Comparison of ENCODE assay signal across 1 cellular context in the genomic region with DNA sequence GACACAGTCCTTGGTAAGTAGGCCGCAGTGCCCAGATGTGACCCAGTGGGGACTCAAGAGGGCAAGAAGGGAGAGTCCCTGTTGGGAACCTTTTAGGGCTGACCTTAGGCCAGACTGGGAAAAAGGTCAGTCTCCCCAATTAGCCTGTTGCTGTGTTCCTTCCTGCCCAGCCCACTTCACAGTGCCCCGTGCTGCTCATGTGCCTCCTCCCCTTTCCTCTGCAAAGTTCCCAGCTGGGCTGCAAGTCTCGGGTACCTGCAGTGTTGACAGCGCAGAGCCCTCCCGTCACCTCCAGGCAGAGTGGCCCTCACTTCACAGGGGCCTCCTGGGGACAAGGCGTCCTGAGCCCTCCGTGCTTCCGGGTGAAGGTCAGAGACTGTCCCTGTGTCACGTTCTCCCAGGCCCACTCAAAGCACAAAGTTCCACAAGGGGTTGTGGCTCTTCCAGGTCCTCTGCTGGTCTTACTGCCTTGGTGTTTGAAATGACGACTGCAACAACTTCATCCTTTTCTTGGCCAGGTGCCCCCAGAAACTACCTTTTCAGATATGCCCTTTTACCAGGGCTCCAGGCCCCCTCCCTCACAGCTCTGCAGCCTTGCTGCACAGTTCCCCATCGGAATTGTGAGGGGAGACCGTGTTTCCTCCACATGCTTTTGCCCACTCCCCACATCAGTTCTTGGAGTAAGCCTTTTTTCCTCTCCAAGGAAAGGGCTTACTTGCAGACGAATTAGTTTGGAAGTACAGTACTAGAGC.
TF ChIP-seq lines count a peak whose summit lies in the region.

No MANE protein-coding gene starts in this region.

TF ChIP-seq in GM23338, 12 proteins besides CTCF, POLR2A, EP300 and RAD21 (continued from another document):
- TF ChIP-seq, protein P1, sequence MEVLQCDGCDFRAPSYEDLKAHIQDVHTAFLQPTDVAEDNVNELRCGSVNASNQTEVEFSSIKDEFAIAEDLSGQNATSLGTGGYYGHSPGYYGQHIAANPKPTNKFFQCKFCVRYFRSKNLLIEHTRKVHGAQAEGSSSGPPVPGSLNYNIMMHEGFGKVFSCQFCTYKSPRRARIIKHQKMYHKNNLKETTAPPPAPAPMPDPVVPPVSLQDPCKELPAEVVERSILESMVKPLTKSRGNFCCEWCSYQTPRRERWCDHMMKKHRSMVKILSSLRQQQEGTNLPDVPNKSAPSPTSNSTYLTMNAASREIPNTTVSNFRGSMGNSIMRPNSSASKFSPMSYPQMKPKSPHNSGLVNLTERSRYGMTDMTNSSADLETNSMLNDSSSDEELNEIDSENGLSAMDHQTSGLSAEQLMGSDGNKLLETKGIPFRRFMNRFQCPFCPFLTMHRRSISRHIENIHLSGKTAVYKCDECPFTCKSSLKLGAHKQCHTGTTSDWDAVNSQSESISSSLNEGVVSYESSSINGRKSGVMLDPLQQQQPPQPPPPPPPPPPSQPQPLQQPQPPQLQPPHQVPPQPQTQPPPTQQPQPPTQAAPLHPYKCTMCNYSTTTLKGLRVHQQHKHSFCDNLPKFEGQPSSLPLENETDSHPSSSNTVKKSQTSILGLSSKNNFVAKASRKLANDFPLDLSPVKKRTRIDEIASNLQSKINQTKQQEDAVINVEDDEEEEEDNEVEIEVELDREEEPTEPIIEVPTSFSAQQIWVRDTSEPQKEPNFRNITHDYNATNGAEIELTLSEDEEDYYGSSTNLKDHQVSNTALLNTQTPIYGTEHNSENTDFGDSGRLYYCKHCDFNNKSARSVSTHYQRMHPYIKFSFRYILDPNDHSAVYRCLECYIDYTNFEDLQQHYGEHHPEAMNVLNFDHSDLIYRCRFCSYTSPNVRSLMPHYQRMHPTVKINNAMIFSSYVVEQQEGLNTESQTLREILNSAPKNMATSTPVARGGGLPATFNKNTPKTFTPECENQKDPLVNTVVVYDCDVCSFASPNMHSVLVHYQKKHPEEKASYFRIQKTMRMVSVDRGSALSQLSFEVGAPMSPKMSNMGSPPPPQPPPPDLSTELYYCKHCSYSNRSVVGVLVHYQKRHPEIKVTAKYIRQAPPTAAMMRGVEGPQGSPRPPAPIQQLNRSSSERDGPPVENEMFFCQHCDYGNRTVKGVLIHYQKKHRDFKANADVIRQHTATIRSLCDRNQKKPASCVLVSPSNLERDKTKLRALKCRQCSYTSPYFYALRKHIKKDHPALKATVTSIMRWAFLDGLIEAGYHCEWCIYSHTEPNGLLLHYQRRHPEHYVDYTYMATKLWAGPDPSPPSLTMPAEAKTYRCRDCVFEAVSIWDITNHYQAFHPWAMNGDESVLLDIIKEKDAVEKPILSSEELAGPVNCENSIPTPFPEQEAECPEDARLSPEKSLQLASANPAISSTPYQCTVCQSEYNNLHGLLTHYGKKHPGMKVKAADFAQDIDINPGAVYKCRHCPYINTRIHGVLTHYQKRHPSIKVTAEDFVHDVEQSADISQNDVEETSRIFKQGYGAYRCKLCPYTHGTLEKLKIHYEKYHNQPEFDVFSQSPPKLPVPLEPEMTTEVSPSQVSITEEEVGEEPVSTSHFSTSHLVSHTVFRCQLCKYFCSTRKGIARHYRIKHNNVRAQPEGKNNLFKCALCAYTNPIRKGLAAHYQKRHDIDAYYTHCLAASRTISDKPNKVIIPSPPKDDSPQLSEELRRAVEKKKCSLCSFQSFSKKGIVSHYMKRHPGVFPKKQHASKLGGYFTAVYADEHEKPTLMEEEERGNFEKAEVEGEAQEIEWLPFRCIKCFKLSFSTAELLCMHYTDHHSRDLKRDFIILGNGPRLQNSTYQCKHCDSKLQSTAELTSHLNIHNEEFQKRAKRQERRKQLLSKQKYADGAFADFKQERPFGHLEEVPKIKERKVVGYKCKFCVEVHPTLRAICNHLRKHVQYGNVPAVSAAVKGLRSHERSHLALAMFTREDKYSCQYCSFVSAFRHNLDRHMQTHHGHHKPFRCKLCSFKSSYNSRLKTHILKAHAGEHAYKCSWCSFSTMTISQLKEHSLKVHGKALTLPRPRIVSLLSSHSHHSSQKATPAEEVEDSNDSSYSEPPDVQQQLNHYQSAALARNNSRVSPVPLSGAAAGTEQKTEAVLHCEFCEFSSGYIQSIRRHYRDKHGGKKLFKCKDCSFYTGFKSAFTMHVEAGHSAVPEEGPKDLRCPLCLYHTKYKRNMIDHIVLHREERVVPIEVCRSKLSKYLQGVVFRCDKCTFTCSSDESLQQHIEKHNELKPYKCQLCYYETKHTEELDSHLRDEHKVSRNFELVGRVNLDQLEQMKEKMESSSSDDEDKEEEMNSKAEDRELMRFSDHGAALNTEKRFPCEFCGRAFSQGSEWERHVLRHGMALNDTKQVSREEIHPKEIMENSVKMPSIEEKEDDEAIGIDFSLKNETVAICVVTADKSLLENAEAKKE (CRISPR knock-in tag; IDR thresholded peaks at IDR 0.05), result no peak
- TF ChIP-seq, protein P2, sequence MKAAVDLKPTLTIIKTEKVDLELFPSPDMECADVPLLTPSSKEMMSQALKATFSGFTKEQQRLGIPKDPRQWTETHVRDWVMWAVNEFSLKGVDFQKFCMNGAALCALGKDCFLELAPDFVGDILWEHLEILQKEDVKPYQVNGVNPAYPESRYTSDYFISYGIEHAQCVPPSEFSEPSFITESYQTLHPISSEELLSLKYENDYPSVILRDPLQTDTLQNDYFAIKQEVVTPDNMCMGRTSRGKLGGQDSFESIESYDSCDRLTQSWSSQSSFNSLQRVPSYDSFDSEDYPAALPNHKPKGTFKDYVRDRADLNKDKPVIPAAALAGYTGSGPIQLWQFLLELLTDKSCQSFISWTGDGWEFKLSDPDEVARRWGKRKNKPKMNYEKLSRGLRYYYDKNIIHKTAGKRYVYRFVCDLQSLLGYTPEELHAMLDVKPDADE (IDR thresholded peaks at IDR 0.05), result no peak
